ENCODE assay signal across 11 cellular contexts in genomic region chr17:16418684-16419066, GRCh38. TPM values are rescaled to one million over a fixed set of nuclear protein-coding genes. Genes with fewer than 3 reads are reported as not detected.
DNase-seq lines count a peak whose midpoint lies in the region; ATAC-seq and TF ChIP-seq lines count a peak whose summit lies in the region.
"Had no signal": no experiment of that assay in that cellular context is flagged by ENCODE, and none has a peak within 500 bp of the region (broad histone marks: within the 10 kb centered on the region; RNA-seq: fewer than 3 reads in every experiment).

No MANE protein-coding gene starts in this region.

- peaks cover 0 to 15% (median 0%) of the 10 kb centered on the region in 3 donors for H3K36me3 ChIP-seq in esophagus squamous epithelium

- no peak for TF ChIP-seq CTCF in esophagus squamous epithelium (IDR thresholded peaks at IDR 0.05)

- WGBS in esophagus squamous epithelium, 2 donors, result 0 to 80% methylated on average over 1 to 2 of the region's 2 CpGs

- peaks cover 31% of the 10 kb centered on the region for H3K36me3 Mint-ChIP-seq in T-cell
- H3K36me3 Mint-ChIP-seq in stimulated activated naive CD8-positive, alpha-beta T cell treated with anti-CD3 and anti-CD28 coated beads, Interleukin-15, Interleukin-2, amounts not matched to agents 100 ng/mL and 50 ng/mL, for 24 hours (ENCODE audit: low read depth), result peaks cover 35% of the 10 kb centered on the region
- H3K36me3 Mint-ChIP-seq: type B pancreatic cell had no signal

- peak overlapping the region; percentile 63 to 95 (median 68) for H3K4me3 Mint-ChIP-seq in T-cell
- peak overlapping the region; percentile 72 for H3K4me3 Mint-ChIP-seq in stimulated activated naive CD8-positive, alpha-beta T cell treated with anti-CD3 and anti-CD28 coated beads, Interleukin-15, Interleukin-2, amounts not matched to agents 100 ng/mL and 50 ng/mL, for 24 hours

- ATAC-seq in activated CD4-positive, CD25-positive, alpha-beta regulatory T cell treated with anti-CD3 and anti-CD28 coated beads, Interleukin-2, amount 50 U/mL, for 24 hours, result peak; percentile 19 to 22
- no peak for ATAC-seq in T-cell (replicated peaks in 1 of 4)

- H3K9me3 Mint-ChIP-seq in T-cell, result no peaks in the 10 kb centered on the region
- no peaks in the 10 kb centered on the region for H3K9me3 Mint-ChIP-seq in stimulated activated naive CD8-positive, alpha-beta T cell treated with anti-CD3 and anti-CD28 coated beads, Interleukin-15, Interleukin-2, amounts not matched to agents 100 ng/mL and 50 ng/mL, for 24 hours
- H3K9me3 Mint-ChIP-seq: type B pancreatic cell had no signal

- peak overlapping the region; percentile 79 to 99 for H3K27ac Mint-ChIP-seq in T-cell
- peak overlapping the region; percentile 100 for H3K27ac Mint-ChIP-seq in stimulated activated naive CD8-positive, alpha-beta T cell treated with anti-CD3 and anti-CD28 coated beads, Interleukin-15, Interleukin-2, amounts not matched to agents 100 ng/mL and 50 ng/mL, for 24 hours

- intact Hi-C loops in esophagus squamous epithelium (cut with DNase I), result no loop called here

- no peak for DNase-seq in activated CD4-positive, CD25-positive, alpha-beta regulatory T cell treated with anti-CD3 and anti-CD28 coated beads, Interleukin-2, amount 50 U/mL, for 72 hours
- DNase-seq in T-cell (no peak), esophagus squamous epithelium (lab: John Stamatoyannopoulos, UW) (no peak), GF-D8 (lab: John Stamatoyannopoulos, UW) (no peak), OCI-M2 (lab: John Stamatoyannopoulos, UW; ENCODE audit: unreplicated experiment) (no peak), DMS79 treated with DMSO at 0.1 percent for 48 hours (lab: John Stamatoyannopoulos, UW) (no peak)
- DNase-seq: hippocampal formation had no signal

- CTCF ChIA-PET in T-cell (lab: Charles Lee), result interaction anchor here in 1 of 2 donors (0.5 kb wide), 1 partner anchor 50 kb away, joined by 7 read pairs; no protein-coding TSS in a partner anchor

- peak overlapping the region; percentile 18 to 89 (median 78) for H3K27ac ChIP-seq in esophagus squamous epithelium
- H3K27ac ChIP-seq: 22Rv1 had no signal

- H3K4me1 Mint-ChIP-seq in T-cell, result peaks cover 56 to 62% (median 59%) of the 10 kb centered on the region in 3 donors
- peaks cover 57% of the 10 kb centered on the region for H3K4me1 Mint-ChIP-seq in stimulated activated naive CD8-positive, alpha-beta T cell treated with anti-CD3 and anti-CD28 coated beads, Interleukin-15, Interleukin-2, amounts not matched to agents 100 ng/mL and 50 ng/mL, for 24 hours (ENCODE audit: low read depth)

- POLR2A ChIA-PET in T-cell (lab: Charles Lee), result interaction anchor here in 1 of 2 donors (0.5 to 0.6 kb wide), 2 partner anchors 38 to 164 kb away, joined by 3 to 5 read pairs; partner anchors contain the start of gene UBB

- H3K4me3 ChIP-seq in esophagus squamous epithelium, result no peak overlapping the region

- H3K4me1 ChIP-seq in esophagus squamous epithelium, result peaks cover 5 to 55% (median 29%) of the 10 kb centered on the region in 3 donors

- no peaks in the 10 kb centered on the region for H3K9me3 ChIP-seq in esophagus squamous epithelium

- H3K27me3 Mint-ChIP-seq in T-cell, result no peaks in the 10 kb centered on the region
- H3K27me3 Mint-ChIP-seq in stimulated activated naive CD8-positive, alpha-beta T cell treated with anti-CD3 and anti-CD28 coated beads, Interleukin-15, Interleukin-2, amounts not matched to agents 100 ng/mL and 50 ng/mL, for 24 hours, result no peaks in the 10 kb centered on the region

- no peaks in the 10 kb centered on the region for H3K27me3 ChIP-seq in esophagus squamous epithelium

- no peak for TF ChIP-seq POLR2A in esophagus squamous epithelium (IDR thresholded peaks at IDR 0.05)

RNA-seq across cellular contexts. Expression of gene TRPV2, which starts 3.3 kb away (rescaled TPM):
- total RNA-seq in T-cell, result 100 to 1,000 TPM in 4 of 5 donors, 10 to 100 TPM in 1; 91.3 to 127 (median 122) TPM
- total RNA-seq in esophagus squamous epithelium, result 1 to 10 TPM; 1.7 to 8.4 (median 2.5) TPM

RNA-seq across cellular contexts. Expression of gene UBB, which starts 37.8 kb away (rescaled TPM):
- 100 to 1,000 TPM; 669 to 892 (median 718) TPM for total RNA-seq in T-cell
- 100 to 1,000 TPM; 360 to 590 (median 461) TPM for total RNA-seq in esophagus squamous epithelium

Comparison
In these comparisons a context has a peak if more than half of its experiments do, and no peak if none do; other contexts are left out.
1. ATAC-seq: peak in activated CD4-positive, CD25-positive, alpha-beta regulatory T cell treated with anti-CD3 and anti-CD28 coated beads, Interleukin-2, amount 50 U/mL, for 24 hours (2 of 2); none in T-cell (0 of 4).
2. RNA of gene TRPV2, which starts 3.3 kb away (total RNA-seq): 91.3 to 127 TPM in T-cell; 1.7 to 8.4 TPM in esophagus squamous epithelium; every median in the first group is over 4 times any median in the second.